Comparison of ENCODE assay signal across 10 cellular contexts in the genomic region with DNA sequence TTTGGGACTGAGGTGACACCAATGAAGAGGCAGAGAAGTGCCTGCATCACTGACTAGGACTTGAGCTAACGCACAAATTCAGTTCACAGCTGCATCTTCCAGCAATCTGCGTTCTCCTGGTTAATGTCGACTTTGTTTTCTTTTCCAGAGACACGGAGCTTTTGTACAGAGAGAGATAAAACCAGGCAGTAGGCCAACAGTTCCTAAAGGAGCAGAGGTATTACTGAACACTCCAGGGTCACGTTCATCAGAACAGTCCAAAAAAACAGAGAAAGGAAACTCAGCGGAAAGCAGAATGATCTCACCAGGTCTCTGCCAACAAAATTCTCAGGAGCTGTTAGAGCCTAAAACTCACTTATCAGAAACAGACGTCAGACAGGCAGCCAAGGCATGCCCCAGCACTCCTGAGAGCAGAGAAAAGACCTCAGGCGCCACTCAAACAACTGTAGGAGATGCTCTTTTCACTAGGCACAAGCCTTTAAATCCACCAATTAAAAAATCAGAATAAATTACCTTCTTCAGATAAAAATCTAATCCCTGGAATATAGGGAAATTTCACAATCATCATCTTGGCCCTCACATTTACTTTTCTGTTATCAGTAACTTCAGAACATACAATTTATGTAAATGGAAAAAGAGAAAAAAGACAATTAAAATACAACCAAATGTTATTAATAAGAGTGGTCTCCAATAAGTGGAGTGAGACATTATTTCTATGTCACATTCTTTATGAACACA.
DNase-seq lines count a peak whose midpoint lies in the region; ATAC-seq and TF ChIP-seq lines count a peak whose summit lies in the region.
"Had no signal": no experiment of that assay in that cellular context is flagged by ENCODE, and none has a peak within 500 bp of the region (broad histone marks: within the 10 kb centered on the region; RNA-seq: fewer than 3 reads in every experiment).

No MANE protein-coding gene starts in this region.

- H3K27me3 Mint-ChIP-seq in CD4-positive, alpha-beta memory T cell: peaks cover 15 to 17% of the 10 kb centered on the region in 2 donors
- H3K27me3 Mint-ChIP-seq in effector memory CD8-positive, alpha-beta T cell: peaks cover 38 to 45% of the 10 kb centered on the region in 2 donors

- no peaks in the 10 kb centered on the region for H3K36me3 ChIP-seq in CD4-positive, alpha-beta memory T cell (ENCODE audit: insufficient read depth, low read length)

- ATAC-seq in left ventricle myocardium superior: peak; percentile 94
- no peak for ATAC-seq in effector memory CD8-positive, alpha-beta T cell (replicated peaks)

- no peaks in the 10 kb centered on the region for H3K4me1 Mint-ChIP-seq in CD4-positive, alpha-beta memory T cell
- H3K4me1 Mint-ChIP-seq in effector memory CD8-positive, alpha-beta T cell (ENCODE audit: low read depth in 2 of 2): no peaks in the 10 kb centered on the region

- no peak overlapping the region for H3K27ac ChIP-seq in CD4-positive, alpha-beta memory T cell (ENCODE audit: low read depth, low read length)

- no peak overlapping the region for H3K4me3 Mint-ChIP-seq in CD4-positive, alpha-beta memory T cell
- no peak overlapping the region for H3K4me3 Mint-ChIP-seq in effector memory CD8-positive, alpha-beta T cell

- peaks cover 0 to 20% (median 9%) of the 10 kb centered on the region in 8 donors for H3K9me3 Mint-ChIP-seq in CD4-positive, alpha-beta memory T cell
- peaks cover 2 to 6% of the 10 kb centered on the region in 2 donors for H3K9me3 Mint-ChIP-seq in effector memory CD8-positive, alpha-beta T cell

- no peaks in the 10 kb centered on the region for H3K27me3 ChIP-seq in CD4-positive, alpha-beta memory T cell (ENCODE audit: insufficient read depth, low read length)

- TF ChIP-seq CTCF in retinal pigment epithelial cell (conservative IDR thresholded peaks at IDR 0.05; ENCODE audit: low read depth, low read length): no peak

- no peaks in the 10 kb centered on the region for H3K9me3 ChIP-seq in CD4-positive, alpha-beta memory T cell (ENCODE audit: control insufficient read depth in 1 of 2, low read length in 2 of 2)

- peak; percentile 76 for DNase-seq in EH (ENCODE audit: low read depth)
- peak; percentile 39 for DNase-seq in amniotic stem cell (lab: John Stamatoyannopoulos, UW)
- DNase-seq in left ventricle myocardium superior: peak; percentile 62
- DNase-seq in retinal pigment epithelial cell (ENCODE audit: low read depth): no peak
- no peak for DNase-seq in CD4-positive, alpha-beta memory T cell
- DNase-seq in NCI-H510A treated with DMSO at 0.1 percent for 48 hours (lab: John Stamatoyannopoulos, UW): no peak
- DNase-seq in effector memory CD8-positive, alpha-beta T cell: no peak
- DNase-seq in GM19240 (ENCODE audit: insufficient read length, low spot score): no peak
- DNase-seq: activated CD4-positive, alpha-beta T cell treated with anti-CD3 and anti-CD28 coated beads, Interleukin-2, amount 50 U/mL, for 1 hour; NCI-H146 had no signal

- intact Hi-C loops in left ventricle myocardium superior (cut with micrococcal nuclease): no loop called here
- intact Hi-C loops in CD4-positive, alpha-beta memory T cell (cut with micrococcal nuclease): no loop called here

- no peak overlapping the region for H3K27ac Mint-ChIP-seq in CD4-positive, alpha-beta memory T cell
- H3K27ac Mint-ChIP-seq in effector memory CD8-positive, alpha-beta T cell: no peak overlapping the region

- H3K4me3 ChIP-seq in retinal pigment epithelial cell (ENCODE audit: low read length): peak overlapping the region; percentile 2
- H3K4me3 ChIP-seq in CD4-positive, alpha-beta memory T cell (ENCODE audit: low read length in 2 of 2): no peak overlapping the region

- peaks cover 0 to 4% of the 10 kb centered on the region in 2 donors for H3K36me3 Mint-ChIP-seq in CD4-positive, alpha-beta memory T cell
- no peaks in the 10 kb centered on the region for H3K36me3 Mint-ChIP-seq in effector memory CD8-positive, alpha-beta T cell (ENCODE audit: insufficient read depth)

- CTCF ChIA-PET in CD4-positive, alpha-beta memory T cell (lab: Charles Lee; ENCODE audit: partially characterized antibody): no interaction called here

- no peaks in the 10 kb centered on the region for H3K4me1 ChIP-seq in CD4-positive, alpha-beta memory T cell (ENCODE audit: insufficient read depth, low read length)

- POLR2A ChIA-PET in CD4-positive, alpha-beta memory T cell (lab: Charles Lee; ENCODE audit: partially characterized antibody): no interaction called here

Comparison
In these comparisons a context has a peak if more than half of its experiments do, and no peak if none do; other contexts are left out.
1. DNase-seq: peak in EH (single experiment), amniotic stem cell (single experiment) and left ventricle myocardium superior (single experiment); none in retinal pigment epithelial cell (single experiment), CD4-positive, alpha-beta memory T cell (0 of 5), NCI-H510A treated with DMSO at 0.1 percent for 48 hours (single experiment), effector memory CD8-positive, alpha-beta T cell (0 of 3) and GM19240 (single experiment).